In genomic region chr20:6838181-6838826, GRCh38 we compare ENCODE assay signal across 14 cellular contexts.
DNase-seq lines count a peak whose midpoint lies in the region; ATAC-seq, FAIRE-seq and TF ChIP-seq lines count a peak whose summit lies in the region.
"Had no signal": no experiment of that assay in that cellular context is flagged by ENCODE, and none has a peak within 500 bp of the region (broad histone marks: within the 10 kb centered on the region; RNA-seq: fewer than 3 reads in every experiment).

No MANE protein-coding gene starts in this region.

- ATAC-seq in GM19328 (IDR thresholded peaks at IDR 0.05; ENCODE audit: unreplicated experiment) (no peak), GM21576 (IDR thresholded peaks at IDR 0.05; ENCODE audit: unreplicated experiment) (no peak)
- ATAC-seq: A549, heart left ventricle had no signal

- H3K4me1 ChIP-seq in astrocyte (ENCODE audit: insufficient read depth, low read length) (no peaks in the 10 kb centered on the region), transverse colon (no peaks in the 10 kb centered on the region)
- H3K4me1 ChIP-seq: A549, heart left ventricle, prostate gland had no signal

- TF ChIP-seq CTCF in astrocyte (IDR thresholded peaks at IDR 0.05; ENCODE audit: insufficient read depth, low read depth, low read length) (no peak), GM13977 (IDR thresholded peaks at IDR 0.05; ENCODE audit: extremely low read depth, insufficient read depth, missing control alignments) (no peak), transverse colon (IDR thresholded peaks at IDR 0.05) (no peak)

- H3K9me3 Mint-ChIP-seq in astrocyte (ENCODE audit: unreplicated experiment) = no peaks in the 10 kb centered on the region

- no peak for FAIRE-seq in astrocyte (lab: Jason Lieb, UNC)

- in situ Hi-C loops in GM13977 (cut with MboI; ENCODE audit: low pct_unique_long_range_greater_than_20kb, low sequenced_read_pairs, unreplicated experiment) (no loop called here), transverse colon (cut with MboI; ENCODE audit: low pct_ligation_motif_present in 1 of 4, low pct_unique_long_range_greater_than_20kb in 1 of 4, low sequenced_read_pairs in 3 of 4) (loop anchor here in 1 of 4 donors (25.0 kb wide), 2 partner anchors 101 to 1024 kb away; no protein-coding TSS in a partner anchor)

- H3K79me2 ChIP-seq in astrocyte (ENCODE audit: insufficient read depth, low read length) = no peaks in the 10 kb centered on the region

- no peaks in the 10 kb centered on the region for H4K20me1 ChIP-seq in astrocyte (ENCODE audit: insufficient read depth, low read length)

- no peak overlapping the region for H3K4me3 Mint-ChIP-seq in astrocyte (ENCODE audit: unreplicated experiment)

- no peak for TF ChIP-seq EP300 in transverse colon (IDR thresholded peaks at IDR 0.05; ENCODE audit: low read depth)

- TF ChIP-seq POLR2A in transverse colon (IDR thresholded peaks at IDR 0.05) = no peak

- intact Hi-C loops in transverse colon (cut with DNase I; ENCODE audit: low total_unique reads) = no loop called here

- H3K27me3 ChIP-seq in astrocyte (ENCODE audit: insufficient read depth, low read length) = no peaks in the 10 kb centered on the region
- H3K27me3 ChIP-seq in transverse colon = no peaks in the 10 kb centered on the region

- peak; percentile 13 for DNase-seq in NOMO-1 treated with DMSO at 0.1 percent for 48 hours (lab: John Stamatoyannopoulos, UW; ENCODE audit: unreplicated experiment)
- no peak for DNase-seq in NOMO-1 (lab: John Stamatoyannopoulos, UW; ENCODE audit: unreplicated experiment in 2 of 2)
- peak; percentile 67 for DNase-seq in M059J (ENCODE audit: low read depth)
- DNase-seq in astrocyte (ENCODE audit: low read depth) = no peak
- DNase-seq in GM13977 (ENCODE audit: low spot score) = no peak
- no peak for DNase-seq in transverse colon
- DNase-seq: effector CD4-positive, alpha-beta T cell; GM23248; heart left ventricle; stimulated activated CD4-positive, alpha-beta T cell treated with anti-CD3 and anti-CD28 coated beads, Interleukin-4, amount 100 ng/mL, for 4 hours had no signal

- 79 to 84% methylated on average over 6 to 11 of the region's 11 CpGs for WGBS in transverse colon (ENCODE audit: low coverage in 1 of 2), 2 donors

- H3K9ac ChIP-seq in astrocyte (ENCODE audit: low read length) = no peak overlapping the region
- H3K9ac ChIP-seq: GM23248 had no signal

- peaks cover 7% of the 10 kb centered on the region for H3K27me3 Mint-ChIP-seq in astrocyte (ENCODE audit: low read depth, unreplicated experiment)

- H3K4me2 ChIP-seq in astrocyte (ENCODE audit: low read length) = no peak overlapping the region
- H3K4me2 ChIP-seq: A549 had no signal

- no peak overlapping the region for H3K4me3 ChIP-seq in astrocyte (ENCODE audit: insufficient read depth, low read depth, low read length)
- no peak overlapping the region for H3K4me3 ChIP-seq in transverse colon
- H3K4me3 ChIP-seq: A549, GM23248, heart left ventricle, prostate gland had no signal

- H3K9me3 ChIP-seq in astrocyte (ENCODE audit: insufficient read depth, low read depth, low read length) = no peaks in the 10 kb centered on the region
- H3K9me3 ChIP-seq in transverse colon = no peaks in the 10 kb centered on the region
- H3K9me3 ChIP-seq: A549, heart left ventricle, prostate gland had no signal

- peak overlapping the region; percentile 63 for H3K27ac Mint-ChIP-seq in astrocyte (ENCODE audit: unreplicated experiment)

- H3K4me1 Mint-ChIP-seq in astrocyte (ENCODE audit: low read depth, unreplicated experiment) = peaks cover 5% of the 10 kb centered on the region

- no peak overlapping the region for H3K27ac ChIP-seq in astrocyte (ENCODE audit: low read depth, low read length)
- no peak overlapping the region for H3K27ac ChIP-seq in transverse colon
- H3K27ac ChIP-seq: A549, GM23248, heart left ventricle, prostate gland had no signal

- no peak overlapping the region for H2AFZ ChIP-seq in astrocyte (ENCODE audit: low read depth, low read length)
- H2AFZ ChIP-seq: GM23248 had no signal

- H3K36me3 ChIP-seq in astrocyte (ENCODE audit: insufficient read depth, low read length) (no peaks in the 10 kb centered on the region), transverse colon (no peaks in the 10 kb centered on the region)
- H3K36me3 ChIP-seq: heart left ventricle, prostate gland had no signal

- no peaks in the 10 kb centered on the region for H3K36me3 Mint-ChIP-seq in astrocyte (ENCODE audit: low read depth, unreplicated experiment)

Comparison
In these comparisons a context has a peak if more than half of its experiments do, and no peak if none do; other contexts are left out.
1. DNase-seq: peak in NOMO-1 treated with DMSO at 0.1 percent for 48 hours (single experiment) and M059J (single experiment); none in NOMO-1 (0 of 2), astrocyte (single experiment), GM13977 (single experiment) and transverse colon (single experiment).